ENCODE assay signal across 16 cellular contexts in genomic region chr4:76997454-76997853, GRCh38. TPM values are rescaled to one million over a fixed set of nuclear protein-coding genes. Genes with fewer than 3 reads are reported as not detected.
DNase-seq lines count a peak whose midpoint lies in the region; ATAC-seq and TF ChIP-seq lines count a peak whose summit lies in the region.
"Had no signal": no experiment of that assay in that cellular context is flagged by ENCODE, and none has a peak within 500 bp of the region (broad histone marks: within the 10 kb centered on the region; RNA-seq: fewer than 3 reads in every experiment).

No MANE protein-coding gene starts in this region.

- no peaks in the 10 kb centered on the region for H3K27me3 Mint-ChIP-seq in GM23338 (ENCODE audit: insufficient read depth, low read depth, poor library complexity)
- H3K27me3 Mint-ChIP-seq in endodermal cell (ENCODE audit: insufficient read depth) = no peaks in the 10 kb centered on the region
- no peaks in the 10 kb centered on the region for H3K27me3 Mint-ChIP-seq in neural progenitor cell (ENCODE audit: insufficient read depth, low read depth)
- H3K27me3 Mint-ChIP-seq: CD8-positive, alpha-beta memory T cell; IgD-negative memory B cell had no signal

- H3K36me3 Mint-ChIP-seq in GM23338 (ENCODE audit: low read depth) = peaks cover 42% of the 10 kb centered on the region
- H3K36me3 Mint-ChIP-seq in endodermal cell (ENCODE audit: low read depth) = peaks cover 47% of the 10 kb centered on the region
- H3K36me3 Mint-ChIP-seq in neural progenitor cell = peaks cover 53% of the 10 kb centered on the region

- H3K4me3 Mint-ChIP-seq in GM23338 (no peak overlapping the region), endodermal cell (no peak overlapping the region), neural progenitor cell (no peak overlapping the region)
- H3K4me3 Mint-ChIP-seq: CD8-positive, alpha-beta memory T cell; H9; IgD-negative memory B cell had no signal

- WGBS in endodermal cell (ENCODE audit: insufficient coverage in 1 of 2, insufficient read length in 1 of 2), 2 experiments = 63 to 82% methylated on average over 4 of the region's 4 CpGs

- H3K9me3 Mint-ChIP-seq in GM23338 = peaks cover 5% of the 10 kb centered on the region; the same call in 2 of the 3 replicates
- H3K9me3 Mint-ChIP-seq in endodermal cell = no peaks in the 10 kb centered on the region
- peaks cover 7% of the 10 kb centered on the region for H3K9me3 Mint-ChIP-seq in neural progenitor cell
- H3K9me3 Mint-ChIP-seq: CD8-positive, alpha-beta memory T cell; IgD-negative memory B cell had no signal

- DNase-seq in GM23338 (ENCODE audit: low spot score) (no peak), NCI-H446 (lab: John Stamatoyannopoulos, UW) (peak; percentile 22 to 52), endodermal cell (no peak), neural progenitor cell (ENCODE audit: low spot score) (no peak), MG63 (no peak)
- DNase-seq in stimulated activated naive CD8-positive, alpha-beta T cell treated with anti-CD3 and anti-CD28 coated beads, Interleukin-15, Interleukin-2, amounts not matched to agents 100 U/mL and 50 U/mL, for 24 hours = no peak
- no peak for DNase-seq in stimulated activated naive CD4-positive, alpha-beta T cell treated with Interleukin-2 at 50 U/mL for 16 hours (lab: John Stamatoyannopoulos, UW)
- DNase-seq: CD8-positive, alpha-beta memory T cell; H9; MV-4-11; NCI-H1436; NCI-H2081; NCI-H226; PC-3 had no signal

- H3K9ac ChIP-seq in endodermal cell (ENCODE audit: extremely low read depth, low read length, poor library complexity, severe bottlenecking) (no peak overlapping the region), neural progenitor cell (no peak overlapping the region)
- H3K9ac ChIP-seq: BLaER1 had no signal

- peak; percentile 34 for ATAC-seq in GM23338
- no peak for ATAC-seq in stimulated activated naive CD8-positive, alpha-beta T cell treated with anti-CD3 and anti-CD28 coated beads, Interleukin-15, Interleukin-2, amounts not matched to agents 100 U/mL and 50 U/mL, for 24 hours
- ATAC-seq: PC-3 had no signal

- H3K4me1 Mint-ChIP-seq in GM23338 = peaks cover 71% of the 10 kb centered on the region
- H3K4me1 Mint-ChIP-seq in endodermal cell = peaks cover 5% of the 10 kb centered on the region
- H3K4me1 Mint-ChIP-seq in neural progenitor cell = peaks cover 33% of the 10 kb centered on the region

- H3K4me3 ChIP-seq in GM23338 (no peak overlapping the region), endodermal cell (ENCODE audit: low read length) (no peak overlapping the region), neural progenitor cell (no peak overlapping the region), MG63 (no peak overlapping the region)
- H3K4me3 ChIP-seq: BLaER1 had no signal

- H2AFZ ChIP-seq in GM23338 (no peak overlapping the region), neural progenitor cell (replicated peaks) (no peak overlapping the region)

- H3K36me3 ChIP-seq in GM23338 (ENCODE audit: insufficient read depth) = no peaks in the 10 kb centered on the region
- peaks cover 60% of the 10 kb centered on the region for H3K36me3 ChIP-seq in endodermal cell (ENCODE audit: control insufficient read depth, insufficient read depth, low read length)
- peaks cover 15% of the 10 kb centered on the region for H3K36me3 ChIP-seq in neural progenitor cell
- peaks cover 14% of the 10 kb centered on the region for H3K36me3 ChIP-seq in MG63

- H3K27me3 ChIP-seq in GM23338 (ENCODE audit: insufficient read depth) = no peaks in the 10 kb centered on the region
- H3K27me3 ChIP-seq in endodermal cell (ENCODE audit: control insufficient read depth, insufficient read depth, low read length, poor library complexity, severe bottlenecking) = no peaks in the 10 kb centered on the region
- no peaks in the 10 kb centered on the region for H3K27me3 ChIP-seq in neural progenitor cell
- H3K27me3 ChIP-seq in MG63 = no peaks in the 10 kb centered on the region
- H3K27me3 ChIP-seq: BLaER1 had no signal

- H4K20me1 ChIP-seq in GM23338 (replicated peaks; ENCODE audit: insufficient read depth) (no peaks in the 10 kb centered on the region), neural progenitor cell (ENCODE audit: low read depth) (peaks cover 12% of the 10 kb centered on the region)

- no peak overlapping the region for H3K4me2 ChIP-seq in GM23338
- H3K4me2 ChIP-seq in neural progenitor cell = peak overlapping the region; percentile 15
- H3K4me2 ChIP-seq: BLaER1 had no signal

- H3K4me1 ChIP-seq in GM23338 (ENCODE audit: insufficient read depth) (peaks cover 44% of the 10 kb centered on the region), endodermal cell (ENCODE audit: control insufficient read depth, insufficient read depth, low read length) (no peaks in the 10 kb centered on the region), neural progenitor cell (peaks cover 23% of the 10 kb centered on the region)

- H3K27ac Mint-ChIP-seq in GM23338 (peak overlapping the region; percentile 31; the same call in 1 of the 2 replicates), endodermal cell (no peak overlapping the region), neural progenitor cell (no peak overlapping the region)
- H3K27ac Mint-ChIP-seq: CD8-positive, alpha-beta memory T cell; IgD-negative memory B cell had no signal

- H3F3A ChIP-seq in GM23338 (replicated peaks; ENCODE audit: low read depth) (peaks cover 10% of the 10 kb centered on the region; the same call in 1 of the 2 replicates), neural progenitor cell (ENCODE audit: low read depth) (peaks cover 53% of the 10 kb centered on the region)

- TF ChIP-seq CTCF in GM23338 (conservative IDR thresholded peaks at IDR 0.05; ENCODE audit: low read depth in 2 of 2) (no peak), endodermal cell (conservative IDR thresholded peaks at IDR 0.05) (no peak), neural progenitor cell (IDR thresholded peaks at IDR 0.05) (no peak)

- H3K79me2 ChIP-seq in GM23338 (replicated peaks; ENCODE audit: insufficient read depth) (peaks cover 17% of the 10 kb centered on the region), neural progenitor cell (ENCODE audit: low read depth) (peaks cover 28% of the 10 kb centered on the region)

- no peaks in the 10 kb centered on the region for H3K9me2 ChIP-seq in GM23338 (ENCODE audit: insufficient read depth)

- H3K27ac ChIP-seq in GM23338 (ENCODE audit: low read depth) (peak overlapping the region; percentile 14; the same call in 1 of the 2 replicates), endodermal cell (ENCODE audit: low read depth, low read length) (peak overlapping the region; percentile 57), neural progenitor cell (peak overlapping the region; percentile 72)
- H3K27ac ChIP-seq: BLaER1 had no signal

- peaks cover 5% of the 10 kb centered on the region for H3K9me3 ChIP-seq in endodermal cell (ENCODE audit: control insufficient read depth, low read length)
- H3K9me3 ChIP-seq in neural progenitor cell (ENCODE audit: low read depth) = no peaks in the 10 kb centered on the region
- H3K9me3 ChIP-seq in MG63 = no peaks in the 10 kb centered on the region
- H3K9me3 ChIP-seq: BLaER1 had no signal

TF ChIP-seq in GM23338, 12 proteins besides CTCF, POLR2A, EP300 and RAD21 (continues in another document):
- no peak for TF ChIP-seq CREB1 (CRISPR knock-in tag; IDR thresholded peaks at IDR 0.05; ENCODE audit: low read depth)

RNA-seq across cellular contexts. Expression of gene SEPTIN11, which starts 47.9 kb away (rescaled TPM):
- total RNA-seq in GM23338 (2014; rRNA removed; shearing (Covaris generic)) = 72.0 and 81.6 TPM in 2 replicates
- 57.3 and 80.0 TPM in 2 replicates for polyA plus RNA-seq in GM23338 (2016; fragmentation: Nextera tagmentation; extraction: Ambion mirVana)
- total RNA-seq in endodermal cell = 100 to 1,000 TPM; 102 to 116 TPM
- polyA plus RNA-seq in endodermal cell (2013, experiment 1 of 2) = 130 TPM
- polyA plus RNA-seq in endodermal cell (2013, experiment 2 of 2) = 129 TPM
- total RNA-seq in neural progenitor cell (ENCODE audit: low replicate concordance) = 124 and 183 TPM in 2 replicates
- 20.5 and 23.0 TPM in 2 replicates for total RNA-seq in MG63 (2014; rRNA removed; shearing (Covaris generic); ENCODE audit: low replicate concordance)

Comparison
In these comparisons a context has a peak if more than half of its experiments do, and no peak if none do; other contexts are left out.
1. DNase-seq: peak in NCI-H446 (2 of 2); none in GM23338 (single experiment), endodermal cell (single experiment), neural progenitor cell (single experiment), stimulated activated naive CD8-positive, alpha-beta T cell treated with anti-CD3 and anti-CD28 coated beads, Interleukin-15, Interleukin-2, amounts not matched to agents 100 U/mL and 50 U/mL, for 24 hours (single experiment), stimulated activated naive CD4-positive, alpha-beta T cell treated with Interleukin-2 at 50 U/mL for 16 hours (single experiment) and MG63 (single experiment).
2. H3K27ac ChIP-seq: peak in every context shown above with its lines; median percentile 72 in neural progenitor cell; 57 in endodermal cell; 14 in GM23338.